8 cellular contexts compared by ENCODE assay signal in the genomic region with DNA sequence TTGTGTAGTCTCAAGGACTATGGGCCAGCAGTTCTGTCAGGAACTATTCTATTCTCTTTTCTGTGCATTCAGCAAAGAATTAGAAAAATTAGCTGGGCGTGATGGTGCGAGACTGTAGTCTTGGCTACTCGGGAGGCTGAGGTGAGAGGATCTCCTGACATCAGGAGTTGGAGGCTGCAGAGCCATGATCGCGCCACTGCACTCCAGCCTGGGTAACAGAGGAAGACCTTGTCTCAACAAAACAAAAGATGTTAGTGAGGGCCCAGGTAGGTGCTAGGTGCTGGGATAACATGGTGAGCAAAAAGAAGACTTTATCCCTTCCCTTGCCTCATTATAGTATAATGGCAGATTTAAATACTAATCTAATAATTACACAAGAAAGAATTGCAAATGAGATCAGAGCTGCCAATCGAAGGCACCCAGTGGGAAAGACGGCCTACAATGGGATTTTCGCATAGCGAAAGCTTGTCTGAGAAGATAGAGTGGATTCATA. TPM values are rescaled to one million over a fixed set of nuclear protein-coding genes. Genes with fewer than 3 reads are reported as not detected.
A peak's percentile ranks its signal among the peaks of the same experiment; 100 is the strongest.
DNase-seq lines count a peak whose midpoint lies in the region; ATAC-seq and TF ChIP-seq lines count a peak whose summit lies in the region.

No MANE protein-coding gene starts in this region.

- peaks cover 15% of the 10 kb centered on the region for H3K36me3 Mint-ChIP-seq in activated CD4-positive, alpha-beta memory T cell treated with anti-CD3 and anti-CD28 coated beads, Interleukin-2, amount 10 ng/mL, durations not matched to agents 7 days and 5 days (ENCODE audit: low read depth)

- DNase-seq in activated CD4-positive, alpha-beta memory T cell treated with anti-CD3 and anti-CD28 coated beads, Interleukin-2, amount 10 ng/mL, durations not matched to agents 7 days and 5 days: no peak
- DNase-seq in suprapubic skin (ENCODE audit: low spot score in 2 of 2) (no peak), GF-D8 (lab: John Stamatoyannopoulos, UW) (no peak)
- no peak for DNase-seq in stimulated activated CD4-positive, alpha-beta T cell treated with anti-CD3 and anti-CD28 coated beads, Interleukin-4, amount 100 ng/mL, for 4 hours

- CTCF ChIA-PET in activated CD4-positive, alpha-beta memory T cell treated with anti-CD3 and anti-CD28 coated beads, Interleukin-2, amount 10 ng/mL, durations not matched to agents 7 days and 5 days (lab: Charles Lee): interaction anchor here (1.0 to 2.5 kb wide), 6 partner anchors 10 to 63 kb away, joined by 3 to 19 read pairs (median 5); no protein-coding TSS in a partner anchor

- no peaks in the 10 kb centered on the region for H3K27me3 ChIP-seq in BLaER1
- H3K27me3 ChIP-seq in iPS-15b (ENCODE audit: control insufficient read depth, insufficient read depth, low read length): no peaks in the 10 kb centered on the region
- no peaks in the 10 kb centered on the region for H3K27me3 ChIP-seq in suprapubic skin

- TF ChIP-seq EP300 in suprapubic skin (IDR thresholded peaks at IDR 0.05): no peak

- no peak for TF ChIP-seq POLR2A in suprapubic skin (IDR thresholded peaks at IDR 0.05)

- H4K20me1 ChIP-seq in BLaER1: peaks cover 9% of the 10 kb centered on the region; the same call in 1 of the 2 replicates

- peak; percentile 6 for ATAC-seq in GM21723 (IDR thresholded peaks at IDR 0.05; ENCODE audit: unreplicated experiment)
- ATAC-seq in GM21447 (IDR thresholded peaks at IDR 0.05; ENCODE audit: unreplicated experiment): no peak

- H3K4me1 ChIP-seq in BLaER1 (peaks cover 16% of the 10 kb centered on the region), iPS-15b (ENCODE audit: control insufficient read depth, insufficient read depth, low read length) (peaks cover 2% of the 10 kb centered on the region), suprapubic skin (peaks cover 20% of the 10 kb centered on the region)

- H3K27ac Mint-ChIP-seq in activated CD4-positive, alpha-beta memory T cell treated with anti-CD3 and anti-CD28 coated beads, Interleukin-2, amount 10 ng/mL, durations not matched to agents 7 days and 5 days: no peak overlapping the region

- peaks cover 2% of the 10 kb centered on the region for H3K27me3 Mint-ChIP-seq in activated CD4-positive, alpha-beta memory T cell treated with anti-CD3 and anti-CD28 coated beads, Interleukin-2, amount 10 ng/mL, durations not matched to agents 7 days and 5 days

- WGBS in suprapubic skin: 76% methylated on average over 9 of the region's 9 CpGs

- no peaks in the 10 kb centered on the region for H3K9me3 ChIP-seq in BLaER1
- H3K9me3 ChIP-seq in iPS-15b (ENCODE audit: control insufficient read depth, insufficient read depth, low read length): no peaks in the 10 kb centered on the region
- H3K9me3 ChIP-seq in suprapubic skin: no peaks in the 10 kb centered on the region

- H3K4me1 Mint-ChIP-seq in activated CD4-positive, alpha-beta memory T cell treated with anti-CD3 and anti-CD28 coated beads, Interleukin-2, amount 10 ng/mL, durations not matched to agents 7 days and 5 days: peaks cover 27% of the 10 kb centered on the region

- TF ChIP-seq CTCF in suprapubic skin (IDR thresholded peaks at IDR 0.05): no peak

- H3K36me3 ChIP-seq in BLaER1: peaks cover 26% of the 10 kb centered on the region
- H3K36me3 ChIP-seq in iPS-15b (ENCODE audit: control insufficient read depth, insufficient read depth, low read length): peaks cover 9% of the 10 kb centered on the region
- peaks cover 12% of the 10 kb centered on the region for H3K36me3 ChIP-seq in suprapubic skin

- H3K4me3 ChIP-seq in BLaER1 (peak overlapping the region; percentile 98), iPS-15b (ENCODE audit: low read depth, low read length) (peak overlapping the region; percentile 93), suprapubic skin (peak overlapping the region; percentile 87)

- H3K4me2 ChIP-seq in BLaER1: peak overlapping the region; percentile 87

- no peaks in the 10 kb centered on the region for H3K9me3 Mint-ChIP-seq in activated CD4-positive, alpha-beta memory T cell treated with anti-CD3 and anti-CD28 coated beads, Interleukin-2, amount 10 ng/mL, durations not matched to agents 7 days and 5 days

- peak overlapping the region; percentile 96 for H3K27ac ChIP-seq in BLaER1
- no peak overlapping the region for H3K27ac ChIP-seq in suprapubic skin

- H3K4me3 Mint-ChIP-seq in activated CD4-positive, alpha-beta memory T cell treated with anti-CD3 and anti-CD28 coated beads, Interleukin-2, amount 10 ng/mL, durations not matched to agents 7 days and 5 days: peak overlapping the region; percentile 89

- POLR2A ChIA-PET in activated CD4-positive, alpha-beta memory T cell treated with anti-CD3 and anti-CD28 coated beads, Interleukin-2, amount 10 ng/mL, durations not matched to agents 7 days and 5 days (lab: Charles Lee): interaction anchor here (0.7 to 2.0 kb wide), 4 partner anchors 9 to 64 kb away, joined by 3 to 11 read pairs (median 5); a partner anchor contains a TSS

- H3K9ac ChIP-seq in BLaER1 (peak overlapping the region; percentile 97), iPS-15b (ENCODE audit: low read depth, low read length) (peak overlapping the region; percentile 93)

RNA-seq across cellular contexts. Expression of a gene that starts 0.4 kb away (rescaled TPM):
- 10 to 100 TPM; 37.7 to 41.6 TPM for total RNA-seq in activated CD4-positive, alpha-beta memory T cell treated with anti-CD3 and anti-CD28 coated beads, Interleukin-2, amount 10 ng/mL, durations not matched to agents 7 days and 5 days
- 10 to 100 TPM; 24.6 to 44.5 (median 27.5) TPM for total RNA-seq in suprapubic skin
